12 cellular contexts compared by ENCODE assay signal in genomic region chr3:171811913-171812321, GRCh38. TPM values are rescaled to one million over a fixed set of nuclear protein-coding genes. Genes with fewer than 3 reads are reported as not detected.
DNase-seq lines count a peak whose midpoint lies in the region; ATAC-seq and TF ChIP-seq lines count a peak whose summit lies in the region.
"Had no signal": no experiment of that assay in that cellular context is flagged by ENCODE, and none has a peak within 500 bp of the region (broad histone marks: within the 10 kb centered on the region; RNA-seq: fewer than 3 reads in every experiment).

No MANE protein-coding gene starts in this region.

- no peak overlapping the region for H3K27ac Mint-ChIP-seq in endothelial cell (ENCODE audit: unreplicated experiment)
- H3K27ac Mint-ChIP-seq: activated CD4-positive, alpha-beta memory T cell treated with anti-CD3 and anti-CD28 coated beads, Interleukin-2, amount 10 ng/mL, durations not matched to agents 7 days and 5 days; activated naive CD8-positive, alpha-beta T cell had no signal

- dilution Hi-C loops in mammary epithelial cell (cut with HindIII; ENCODE audit: low sequenced_read_pairs), result loop anchor here (5.0 kb wide), 1 partner anchor 40 kb away; no protein-coding TSS in a partner anchor

- H3K4me2 ChIP-seq in mammary epithelial cell (ENCODE audit: insufficient read depth, low read depth, low read length), result peak overlapping the region; percentile 20

- H3K27me3 Mint-ChIP-seq in endothelial cell (ENCODE audit: unreplicated experiment), result peaks cover 10% of the 10 kb centered on the region

- H3K4me1 ChIP-seq in A673 (ENCODE audit: insufficient read depth, low read length, poor library complexity, severe bottlenecking), result peaks cover 19% of the 10 kb centered on the region
- peaks cover 30% of the 10 kb centered on the region for H3K4me1 ChIP-seq in mammary epithelial cell (ENCODE audit: insufficient read depth, low read length)
- H3K4me1 ChIP-seq in mesodermal cell (ENCODE audit: control insufficient read depth, insufficient read depth, low read length, poor library complexity, severe bottlenecking), result peaks cover 22% of the 10 kb centered on the region

- in situ Hi-C loops in mammary epithelial cell (cut with MboI; ENCODE audit: low sequenced_read_pairs in 2 of 2), result no loop called here

- TF ChIP-seq CTCF in A673 (conservative IDR thresholded peaks at IDR 0.05; ENCODE audit: low read depth, low read length), result no peak
- no peak for TF ChIP-seq CTCF in mammary epithelial cell (conservative IDR thresholded peaks at IDR 0.05 in 1 of 2, IDR thresholded peaks at IDR 0.05 in 1 of 2; ENCODE audit: extremely low read depth in 1 of 2, insufficient read depth in 1 of 2, low read depth in 1 of 2, low read length in 2 of 2)
- no peak for TF ChIP-seq CTCF in endothelial cell (IDR thresholded peaks at IDR 0.05; ENCODE audit: unreplicated experiment)

- H3K9ac ChIP-seq in mammary epithelial cell (ENCODE audit: insufficient read depth, low read length), result peak overlapping the region; percentile 21

- H3K4me1 Mint-ChIP-seq in endothelial cell (ENCODE audit: unreplicated experiment), result peaks cover 42% of the 10 kb centered on the region

- H3K36me3 Mint-ChIP-seq in endothelial cell (ENCODE audit: low read depth, unreplicated experiment), result peaks cover 8% of the 10 kb centered on the region
- H3K36me3 Mint-ChIP-seq: activated naive CD8-positive, alpha-beta T cell had no signal

- DNase-seq in A673 (ENCODE audit: low spot score) (peak; percentile 30), M059J (ENCODE audit: low read depth) (peak; percentile 73), mammary epithelial cell (peak; percentile 73), Ammon's horn (ENCODE audit: low spot score) (no peak), endothelial cell (ENCODE audit: low spot score) (no peak)
- no peak for DNase-seq in activated CD4-positive, alpha-beta T cell treated with anti-CD3 and anti-CD28 coated beads, Interleukin-2, amount 50 U/mL, for 1 hour
- DNase-seq: activated CD4-positive, alpha-beta memory T cell treated with anti-CD3 and anti-CD28 coated beads, Interleukin-2, amount 10 ng/mL, durations not matched to agents 7 days and 5 days; NCI-H345 had no signal

- peaks cover 10% of the 10 kb centered on the region for H3K79me2 ChIP-seq in mammary epithelial cell (ENCODE audit: insufficient read depth, low read length)

- 89% methylated on average over 9 of the region's 9 CpGs for WGBS in mammary epithelial cell (ENCODE audit: low coverage, missing lambda C conversion rate)
- 94 to 97% methylated on average over 7 to 9 of the region's 9 CpGs for WGBS in mesodermal cell (ENCODE audit: insufficient coverage in 2 of 2), 2 experiments

- H4K20me1 ChIP-seq in mammary epithelial cell (ENCODE audit: insufficient read depth, low read length), result no peaks in the 10 kb centered on the region

- H3K27ac ChIP-seq in A673 (ENCODE audit: low read depth, low read length, poor library complexity, severe bottlenecking) (peak overlapping the region; percentile 81), mammary epithelial cell (ENCODE audit: insufficient read depth, low read depth, low read length) (peak overlapping the region; percentile 92), mesodermal cell (ENCODE audit: low read depth, low read length, severe bottlenecking) (peak overlapping the region; percentile 62)

- POLR2A ChIA-PET in A673 (lab: Charles Lee; ENCODE audit: low non-redundant PET), result interaction anchor here (0.7 kb wide), 2 partner anchors 37 to 121 kb away, joined by 7 to 10 read pairs; no protein-coding TSS in a partner anchor

- BruUV-seq in A673 (replicated peaks; lab: Mats Ljungman, UMichigan) (no TSS peak), mammary epithelial cell (replicated peaks; lab: Mats Ljungman, UMichigan) (no TSS peak)

- no peaks in the 10 kb centered on the region for H3K9me3 Mint-ChIP-seq in endothelial cell (ENCODE audit: unreplicated experiment)
- H3K9me3 Mint-ChIP-seq: activated CD4-positive, alpha-beta memory T cell treated with anti-CD3 and anti-CD28 coated beads, Interleukin-2, amount 10 ng/mL, durations not matched to agents 7 days and 5 days had no signal

- no peak for ATAC-seq in GM18858 (IDR thresholded peaks at IDR 0.05; ENCODE audit: unreplicated experiment)

- H3K27me3 ChIP-seq in A673 (replicated peaks; ENCODE audit: insufficient read depth, low read depth, low read length, poor library complexity), result no peaks in the 10 kb centered on the region
- H3K27me3 ChIP-seq in mammary epithelial cell (ENCODE audit: insufficient read depth, low read length), result no peaks in the 10 kb centered on the region

- no peak overlapping the region for H3K4me3 Mint-ChIP-seq in endothelial cell (ENCODE audit: unreplicated experiment)
- H3K4me3 Mint-ChIP-seq: activated CD4-positive, alpha-beta memory T cell treated with anti-CD3 and anti-CD28 coated beads, Interleukin-2, amount 10 ng/mL, durations not matched to agents 7 days and 5 days had no signal

- H3K36me3 ChIP-seq in A673 (ENCODE audit: insufficient read depth, low read length, poor library complexity, severe bottlenecking) (no peaks in the 10 kb centered on the region), mammary epithelial cell (ENCODE audit: insufficient read depth, low read length) (no peaks in the 10 kb centered on the region), mesodermal cell (ENCODE audit: control insufficient read depth, insufficient read depth, low read length) (no peaks in the 10 kb centered on the region)

- intact Hi-C loops in A673 (cut with micrococcal nuclease; ENCODE audit: unreplicated experiment) (no loop called here), mammary epithelial cell (cut with micrococcal nuclease) (loop anchor here (1.0 to 5.0 kb wide), 3 partner anchors 18 to 59 kb away; no protein-coding TSS in a partner anchor)

- H3K9me3 ChIP-seq in A673 (ENCODE audit: low read depth, low read length, poor library complexity, severe bottlenecking) (no peaks in the 10 kb centered on the region), mammary epithelial cell (replicated peaks; ENCODE audit: insufficient read depth, low read length) (no peaks in the 10 kb centered on the region), mesodermal cell (ENCODE audit: control insufficient read depth, low read length) (no peaks in the 10 kb centered on the region)

- no peak overlapping the region for H2AFZ ChIP-seq in mammary epithelial cell (ENCODE audit: low read depth, low read length)

- CTCF ChIA-PET in A673 (lab: Charles Lee) (no interaction called here), mammary epithelial cell (lab: Charles Lee; ENCODE audit: low non-redundant PET) (interaction anchor here (0.6 to 0.8 kb wide), 2 partner anchors 17 to 18 kb away, joined by 4 to 7 read pairs; no protein-coding TSS in a partner anchor)

- H3K4me3 ChIP-seq in A673 (ENCODE audit: low read depth, low read length, poor library complexity, severe bottlenecking) (no peak overlapping the region), mammary epithelial cell (replicated peaks in 1 of 3; ENCODE audit: insufficient read depth in 1 of 3, low read depth in 2 of 3, low read length in 3 of 3) (no peak overlapping the region), mesodermal cell (ENCODE audit: extremely low read depth, insufficient read depth, low read length, poor library complexity, severe bottlenecking) (no peak overlapping the region)

RNA-seq across cellular contexts. Expression of gene PLD1, which starts 1.6 kb away (rescaled TPM):
- 3.2 and 4.6 TPM in 2 replicates for total RNA-seq in A673 (2021)
- total RNA-seq in M059J (2014; rRNA removed; shearing (Covaris generic)), result 7.6 and 7.8 TPM in 2 replicates
- 10 to 100 TPM; 13.9 to 19.0 TPM for total RNA-seq in mammary epithelial cell
- 7.5 TPM for polyA plus RNA-seq in mammary epithelial cell
- 16.3 TPM for polyA minus RNA-seq in mammary epithelial cell
- 15.1 TPM for polyA plus RNA-seq in mesodermal cell (2013, experiment 1 of 2)
- polyA plus RNA-seq in mesodermal cell (2013, experiment 2 of 2), result 20.3 TPM
- 61.5 TPM for total RNA-seq in endothelial cell (ENCODE audit: unreplicated experiment)

RNA-seq across cellular contexts. Expression of gene TMEM212, which starts 31.2 kb away (rescaled TPM):
- total RNA-seq in A673 (2021) (not detected in 2 replicates), mammary epithelial cell (not detected), endothelial cell (ENCODE audit: unreplicated experiment) (not detected)
- total RNA-seq in M059J (2014; rRNA removed; shearing (Covaris generic)), result not detected in 2 replicates
- not detected for polyA plus RNA-seq in mammary epithelial cell
- polyA minus RNA-seq in mammary epithelial cell, result not detected
- polyA plus RNA-seq in mesodermal cell (2013, experiment 1 of 2), result not detected
- not detected for polyA plus RNA-seq in mesodermal cell (2013, experiment 2 of 2)
- total RNA-seq: activated CD4-positive, alpha-beta memory T cell treated with anti-CD3 and anti-CD28 coated beads, Interleukin-2, amount 10 ng/mL, durations not matched to agents 7 days and 5 days had no signal
- polyA plus RNA-seq: BJ had no signal

Comparison
In these comparisons a context has a peak if more than half of its experiments do, and no peak if none do; other contexts are left out.
1. DNase-seq: peak in A673 (single experiment), M059J (single experiment) and mammary epithelial cell (single experiment); none in activated CD4-positive, alpha-beta T cell treated with anti-CD3 and anti-CD28 coated beads, Interleukin-2, amount 50 U/mL, for 1 hour (single experiment), Ammon's horn (single experiment) and endothelial cell (single experiment).
2. Peak in every context shown above with its lines, with median percentiles within 50 percentile points of each other: H3K27ac ChIP-seq.